ENCODE assay signal across 8 cellular contexts in genomic region chr10:32367793-32368453, GRCh38. TPM values are rescaled to one million over a fixed set of nuclear protein-coding genes. Genes with fewer than 3 reads are reported as not detected.
DNase-seq lines count a peak whose midpoint lies in the region; ATAC-seq and TF ChIP-seq lines count a peak whose summit lies in the region.

No MANE protein-coding gene starts in this region.

- H3K27me3 Mint-ChIP-seq in endothelial cell (ENCODE audit: unreplicated experiment) = no peaks in the 10 kb centered on the region

- peaks cover 5% of the 10 kb centered on the region for H3K4me1 Mint-ChIP-seq in endothelial cell (ENCODE audit: unreplicated experiment)

- no peaks in the 10 kb centered on the region; the same call in 1 of the 2 replicates for H3K9me3 ChIP-seq in BE2C
- no peaks in the 10 kb centered on the region for H3K9me3 ChIP-seq in mucosa of rectum (ENCODE audit: control insufficient read depth in 2 of 2, low read length in 2 of 2)

- peak overlapping the region in 1 of 2 donors; percentile 34 for H3K27ac ChIP-seq in mucosa of rectum (ENCODE audit: low read depth in 2 of 2, low read length in 2 of 2)

- H3K4me3 Mint-ChIP-seq in endothelial cell (ENCODE audit: unreplicated experiment) = no peak overlapping the region

- H3K4me1 ChIP-seq in BE2C (no peaks in the 10 kb centered on the region), mucosa of rectum (ENCODE audit: control insufficient read depth in 2 of 2, insufficient read depth in 2 of 2, low read length in 2 of 2) (peaks cover 13 to 17% of the 10 kb centered on the region in 2 donors)

- no peaks in the 10 kb centered on the region for H3K36me3 ChIP-seq in BE2C
- no peaks in the 10 kb centered on the region for H3K36me3 ChIP-seq in mucosa of rectum (ENCODE audit: control insufficient read depth in 2 of 2, insufficient read depth in 2 of 2, low read length in 2 of 2)

- no peaks in the 10 kb centered on the region for H3K36me3 Mint-ChIP-seq in endothelial cell (ENCODE audit: low read depth, unreplicated experiment)

- no peak for ATAC-seq in GM18858 (IDR thresholded peaks at IDR 0.05; ENCODE audit: unreplicated experiment)

- no peak overlapping the region for H3K4me3 ChIP-seq in BE2C (ENCODE audit: low read depth, low read length)
- H3K4me3 ChIP-seq in mucosa of rectum (ENCODE audit: low read length in 2 of 2) = peak overlapping the region in 1 of 2 donors; percentile 51

- no peaks in the 10 kb centered on the region for H3K27me3 ChIP-seq in BE2C
- H3K27me3 ChIP-seq in mucosa of rectum (ENCODE audit: control insufficient read depth in 2 of 2, insufficient read depth in 2 of 2, low read length in 2 of 2) = no peaks in the 10 kb centered on the region

- TF ChIP-seq CTCF in BE2C (IDR thresholded peaks at IDR 0.05; ENCODE audit: low read depth, low read length) = peak; percentile 74
- TF ChIP-seq CTCF in GM20000 (IDR thresholded peaks at IDR 0.05; ENCODE audit: extremely low read depth, missing control alignments) = peak; percentile 39
- TF ChIP-seq CTCF in endothelial cell (IDR thresholded peaks at IDR 0.05; ENCODE audit: unreplicated experiment) = peak; percentile 89

- peak; percentile 64 for DNase-seq in BE2C
- peak; percentile 54 for DNase-seq in GM20000 (ENCODE audit: low spot score)
- DNase-seq in NOMO-1 (lab: John Stamatoyannopoulos, UW; ENCODE audit: unreplicated experiment in 2 of 2) = peak; percentile 53 to 77
- peak; percentile 80 for DNase-seq in activated CD8-positive, alpha-beta memory T cell treated with anti-CD3 and anti-CD28 coated beads, Interleukin-2, amount 50 U/mL, for 4 hours
- DNase-seq in endothelial cell (ENCODE audit: low spot score) = peak; percentile 61
- peak; percentile 41 to 61 for DNase-seq in stimulated activated CD8-positive, alpha-beta memory T cell treated with anti-CD3 and anti-CD28 coated beads, Interleukin-7, amount 100 ng/mL, for 1 hour (ENCODE audit: low read depth in 2 of 2)

- peak overlapping the region; percentile 28 to 38 for H3K9ac ChIP-seq in mucosa of rectum (ENCODE audit: low read depth in 1 of 2, low read length in 2 of 2)

- H3K9me3 Mint-ChIP-seq in endothelial cell (ENCODE audit: unreplicated experiment) = no peaks in the 10 kb centered on the region

- peak overlapping the region; percentile 27 for H3K27ac Mint-ChIP-seq in endothelial cell (ENCODE audit: unreplicated experiment)

RNA-seq across cellular contexts. Expression of gene EPC1, which starts 21.0 kb away (rescaled TPM):
- polyA plus RNA-seq in BE2C (2012; ENCODE audit: insufficient read depth, insufficient read length, low read depth) = 43.5 TPM
- 31.0 TPM for total RNA-seq in endothelial cell (ENCODE audit: unreplicated experiment)

Comparison
In these comparisons a context has a peak if more than half of its experiments do, and no peak if none do; other contexts are left out.
1. CTCF ChIP-seq: peak in every context shown above with its lines; median percentile 89 in endothelial cell; 74 in BE2C; 39 in GM20000.